ENCODE assay signal across 9 cellular contexts in genomic region chr19:43425567-43426392, GRCh38. TPM values are rescaled to one million over a fixed set of nuclear protein-coding genes. Genes with fewer than 3 reads are reported as not detected.
A peak's percentile ranks its signal among the peaks of the same experiment; 100 is the strongest.
DNase-seq lines count a peak whose midpoint lies in the region; ATAC-seq, FAIRE-seq and TF ChIP-seq lines count a peak whose summit lies in the region.
"Had no signal": no experiment of that assay in that cellular context is flagged by ENCODE, and none has a peak within 500 bp of the region (broad histone marks: within the 10 kb centered on the region; RNA-seq: fewer than 3 reads in every experiment).

No MANE protein-coding gene starts in this region.

- no peak overlapping the region for H3K4me3 Mint-ChIP-seq in stimulated activated memory B cell treated with anti-CD40 and anti-IgM and Interleukin-4, amounts not matched to agents 10 μg/mL and 1 μg/mL and 100 μg/mL, for 72 hours

- TF ChIP-seq POLR2A in endothelial cell of umbilical vein (IDR thresholded peaks at IDR 0.05; ENCODE audit: low read depth, low read length): no peak

- dilution Hi-C loops in endothelial cell of umbilical vein (cut with MboI; ENCODE audit: extremely low pct_ligation_motif_present, low sequenced_read_pairs): no loop called here

- no peak overlapping the region for H3K27ac Mint-ChIP-seq in stimulated activated memory B cell treated with anti-CD40 and anti-IgM and Interleukin-4, amounts not matched to agents 10 μg/mL and 1 μg/mL and 100 μg/mL, for 72 hours

- H3K9me3 ChIP-seq in endothelial cell of umbilical vein (replicated peaks; ENCODE audit: control insufficient read depth, insufficient read depth, low read length): no peaks in the 10 kb centered on the region

- POLR2A ChIA-PET in endothelial cell of umbilical vein (lab: Charles Lee): no interaction called here

- intact Hi-C loops in endothelial cell of umbilical vein (cut with micrococcal nuclease): no loop called here

- TF ChIP-seq CTCF in GM12873 (IDR thresholded peaks at IDR 0.05; ENCODE audit: insufficient read depth, low read depth, low read length, missing control alignments) (peak; percentile 62), endothelial cell of umbilical vein (IDR thresholded peaks at IDR 0.05; ENCODE audit: extremely low read depth in 1 of 2, insufficient read depth in 1 of 2, low read depth in 1 of 2, low read length in 2 of 2) (peak in 1 of 2 donors; percentile 34)

- ATAC-seq in stimulated activated memory B cell treated with anti-CD40 and anti-IgM and Interleukin-4, amounts not matched to agents 10 μg/mL and 1 μg/mL and 100 μg/mL, for 72 hours: no peak
- no peak for ATAC-seq in HG02798 (IDR thresholded peaks at IDR 0.05; ENCODE audit: poor library complexity, unreplicated experiment)

- FAIRE-seq in endothelial cell of umbilical vein (lab: Jason Lieb, UNC): peak; percentile 55

- H3K4me1 Mint-ChIP-seq in stimulated activated memory B cell treated with anti-CD40 and anti-IgM and Interleukin-4, amounts not matched to agents 10 μg/mL and 1 μg/mL and 100 μg/mL, for 72 hours: peaks cover 16% of the 10 kb centered on the region

- H3K27me3 ChIP-seq in endothelial cell of umbilical vein (ENCODE audit: control insufficient read depth in 2 of 2, insufficient read depth in 2 of 2, low read length in 2 of 2): no peaks in the 10 kb centered on the region

- H4K20me1 ChIP-seq in endothelial cell of umbilical vein (replicated peaks; ENCODE audit: control insufficient read depth, extremely low read depth, insufficient read depth, low read length): no peaks in the 10 kb centered on the region

- H3K9me1 ChIP-seq in endothelial cell of umbilical vein (replicated peaks; ENCODE audit: control insufficient read depth, extremely low read depth, insufficient read depth, low read length): no peaks in the 10 kb centered on the region

- no peaks in the 10 kb centered on the region for H3K36me3 ChIP-seq in endothelial cell of umbilical vein (ENCODE audit: control insufficient read depth in 2 of 2, extremely low read depth in 1 of 2, insufficient read depth in 2 of 2, low read length in 2 of 2)

- no peak overlapping the region for H3K4me2 ChIP-seq in endothelial cell of umbilical vein (ENCODE audit: insufficient read depth, low read length)

- no peaks in the 10 kb centered on the region for H3K79me2 ChIP-seq in endothelial cell of umbilical vein (ENCODE audit: control insufficient read depth, insufficient read depth, low read length)

- H3K9me3 Mint-ChIP-seq in stimulated activated memory B cell treated with anti-CD40 and anti-IgM and Interleukin-4, amounts not matched to agents 10 μg/mL and 1 μg/mL and 100 μg/mL, for 72 hours: no peaks in the 10 kb centered on the region
- H3K9me3 Mint-ChIP-seq: naive B cell had no signal

- H3K4me3 ChIP-seq in endothelial cell of umbilical vein (replicated peaks in 1 of 3; ENCODE audit: insufficient read depth in 1 of 3, low read depth in 1 of 3, low read length in 3 of 3) (no peak overlapping the region), skin epidermis (no peak overlapping the region)

- peaks cover 2% of the 10 kb centered on the region for H3K4me1 ChIP-seq in endothelial cell of umbilical vein (ENCODE audit: control insufficient read depth, extremely low read depth, insufficient read depth, low read length)

- no peak overlapping the region for H3K9ac ChIP-seq in endothelial cell of umbilical vein (replicated peaks; ENCODE audit: extremely low read depth, insufficient read depth, low read length)

- CTCF ChIA-PET in endothelial cell of umbilical vein (lab: Charles Lee): interaction anchor here (0.7 to 1.6 kb wide), 6 partner anchors 9 to 791 kb away, joined by 3 to 5 read pairs (median 4); no protein-coding TSS in a partner anchor

- DNase-seq in NCI-H748 (lab: John Stamatoyannopoulos, UW; ENCODE audit: unreplicated experiment): peak; percentile 82
- no peak for DNase-seq in endothelial cell of umbilical vein (ENCODE audit: low read depth, low spot score)
- DNase-seq in stimulated activated CD4-positive, alpha-beta T cell treated with anti-CD3 and anti-CD28 coated beads, Interleukin-15, amount 100 ng/mL, for 24 hours: no peak
- DNase-seq: naive B cell had no signal

- H3K27ac ChIP-seq in endothelial cell of umbilical vein (ENCODE audit: insufficient read depth, low read depth, low read length): no peak overlapping the region
- peak overlapping the region in 14 of 21 experiments; percentile 20 to 84 (median 47) for H3K27ac ChIP-seq in skin epidermis

- no peaks in the 10 kb centered on the region for H3K36me3 Mint-ChIP-seq in stimulated activated memory B cell treated with anti-CD40 and anti-IgM and Interleukin-4, amounts not matched to agents 10 μg/mL and 1 μg/mL and 100 μg/mL, for 72 hours
- H3K36me3 Mint-ChIP-seq: naive B cell had no signal

- H2AFZ ChIP-seq in endothelial cell of umbilical vein (ENCODE audit: low read depth, low read length): no peak overlapping the region

- no TSS peak for BruUV-seq in endothelial cell of umbilical vein (replicated peaks; lab: Mats Ljungman, UMichigan)

- H3K27me3 Mint-ChIP-seq in stimulated activated memory B cell treated with anti-CD40 and anti-IgM and Interleukin-4, amounts not matched to agents 10 μg/mL and 1 μg/mL and 100 μg/mL, for 72 hours: peaks cover 13% of the 10 kb centered on the region

TF ChIP-seq in endothelial cell of umbilical vein, 7 proteins besides CTCF, POLR2A, EP300 and RAD21:
- TF ChIP-seq FOS (IDR thresholded peaks at IDR 0.05; ENCODE audit: borderline replicate concordance, insufficient read depth, low read length) (no peak), GATA2 (IDR thresholded peaks at IDR 0.05; ENCODE audit: insufficient read depth, insufficient read length, low read depth, low read length) (no peak), MYC (IDR thresholded peaks at IDR 0.05; ENCODE audit: low read depth, low read length) (no peak), MAX (IDR thresholded peaks at IDR 0.05; ENCODE audit: insufficient read depth, insufficient read length) (no peak), POLR2AphosphoS5 (IDR thresholded peaks at IDR 0.05; ENCODE audit: insufficient read depth, low read depth, low read length) (no peak), EZH2 (IDR thresholded peaks at IDR 0.05; ENCODE audit: borderline replicate concordance, low read depth, low read length, severe bottlenecking) (no peak), JUN (IDR thresholded peaks at IDR 0.05; ENCODE audit: borderline replicate concordance, insufficient read depth, insufficient read length, low read depth) (no peak)

RNA-seq across cellular contexts. Expression of gene TEX101, which starts 11.1 kb away (rescaled TPM):
- total RNA-seq in endothelial cell of umbilical vein: not detected in 2 replicates
- not detected in 2 replicates for polyA plus RNA-seq in endothelial cell of umbilical vein
- not detected in 2 replicates for polyA plus RNA-seq in endothelial cell of umbilical vein (2011; cell fraction: cytosol; rRNA removed)
- not detected in 2 replicates for polyA plus RNA-seq in endothelial cell of umbilical vein (2011; cell fraction: nucleus; rRNA removed)
- not detected in 2 replicates for polyA plus RNA-seq in endothelial cell of umbilical vein (2012)
- not detected in 2 replicates for polyA minus RNA-seq in endothelial cell of umbilical vein
- not detected for polyA minus RNA-seq in endothelial cell of umbilical vein (2011; cell fraction: cytosol; rRNA and poly(A)+ RNA removed)
- not detected in 2 replicates for polyA minus RNA-seq in endothelial cell of umbilical vein (2011; cell fraction: nucleus; rRNA and poly(A)+ RNA removed)
- total RNA-seq: T-helper 1 cell treated with Interleukin-12 subunit alpha and Interleukin-12 subunit beta and Interleukin-4 antibody, amounts not matched to agents 30 ng/mL and 1 ng/mL, for 36 hours had no signal

RNA-seq across cellular contexts. Expression of gene LYPD3, which starts 39.6 kb away (rescaled TPM):
- total RNA-seq in endothelial cell of umbilical vein: not detected in 2 replicates
- polyA plus RNA-seq in endothelial cell of umbilical vein: 0.37 and 0.52 TPM in 2 replicates
- 0.13 and 0.23 TPM in 2 replicates for polyA plus RNA-seq in endothelial cell of umbilical vein (2011; cell fraction: cytosol; rRNA removed)
- 0.13 and 0.17 TPM in 2 replicates for polyA plus RNA-seq in endothelial cell of umbilical vein (2011; cell fraction: nucleus; rRNA removed)
- 0.19 and 0.53 TPM in 2 replicates for polyA plus RNA-seq in endothelial cell of umbilical vein (2012)
- not detected in 2 replicates for polyA minus RNA-seq in endothelial cell of umbilical vein
- 5.9 TPM for polyA minus RNA-seq in endothelial cell of umbilical vein (2011; cell fraction: cytosol; rRNA and poly(A)+ RNA removed)
- polyA minus RNA-seq in endothelial cell of umbilical vein (2011; cell fraction: nucleus; rRNA and poly(A)+ RNA removed): not detected in 2 replicates
